1 cellular context compared by ENCODE assay signal in the genomic region with DNA sequence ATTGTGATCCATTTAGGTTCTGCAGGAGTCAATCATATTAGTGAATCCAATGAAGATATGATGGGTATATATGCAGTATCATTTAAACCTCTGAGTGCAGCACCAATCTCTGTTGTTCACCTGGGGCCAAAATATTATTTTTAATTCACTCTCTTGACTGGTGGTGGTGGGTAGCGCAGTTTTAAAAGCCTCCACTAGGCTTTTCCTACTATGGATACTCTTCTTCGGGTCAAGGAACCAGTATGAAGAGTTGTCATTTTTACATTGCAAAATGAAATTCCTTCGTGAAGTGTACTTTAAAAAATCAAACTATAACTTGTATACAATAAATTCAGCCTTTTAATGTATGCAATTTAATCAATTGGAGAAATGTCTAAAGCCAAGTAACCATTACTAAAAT.
TF ChIP-seq lines count a peak whose summit lies in the region.

No MANE protein-coding gene starts in this region.

TF ChIP-seq in HCT116, 20 proteins besides CTCF, POLR2A, EP300 and RAD21:
- TF ChIP-seq ELF1 (IDR thresholded peaks at IDR 0.05; ENCODE audit: borderline replicate concordance, low read depth) (no peak), EZH2phosphoT487 (IDR thresholded peaks at IDR 0.05; ENCODE audit: borderline replicate concordance) (no peak), FOSL1 (IDR thresholded peaks at IDR 0.05; ENCODE audit: low read depth) (no peak), EZH2 (IDR thresholded peaks at IDR 0.05) (no peak)
- TF ChIP-seq, protein P1, sequence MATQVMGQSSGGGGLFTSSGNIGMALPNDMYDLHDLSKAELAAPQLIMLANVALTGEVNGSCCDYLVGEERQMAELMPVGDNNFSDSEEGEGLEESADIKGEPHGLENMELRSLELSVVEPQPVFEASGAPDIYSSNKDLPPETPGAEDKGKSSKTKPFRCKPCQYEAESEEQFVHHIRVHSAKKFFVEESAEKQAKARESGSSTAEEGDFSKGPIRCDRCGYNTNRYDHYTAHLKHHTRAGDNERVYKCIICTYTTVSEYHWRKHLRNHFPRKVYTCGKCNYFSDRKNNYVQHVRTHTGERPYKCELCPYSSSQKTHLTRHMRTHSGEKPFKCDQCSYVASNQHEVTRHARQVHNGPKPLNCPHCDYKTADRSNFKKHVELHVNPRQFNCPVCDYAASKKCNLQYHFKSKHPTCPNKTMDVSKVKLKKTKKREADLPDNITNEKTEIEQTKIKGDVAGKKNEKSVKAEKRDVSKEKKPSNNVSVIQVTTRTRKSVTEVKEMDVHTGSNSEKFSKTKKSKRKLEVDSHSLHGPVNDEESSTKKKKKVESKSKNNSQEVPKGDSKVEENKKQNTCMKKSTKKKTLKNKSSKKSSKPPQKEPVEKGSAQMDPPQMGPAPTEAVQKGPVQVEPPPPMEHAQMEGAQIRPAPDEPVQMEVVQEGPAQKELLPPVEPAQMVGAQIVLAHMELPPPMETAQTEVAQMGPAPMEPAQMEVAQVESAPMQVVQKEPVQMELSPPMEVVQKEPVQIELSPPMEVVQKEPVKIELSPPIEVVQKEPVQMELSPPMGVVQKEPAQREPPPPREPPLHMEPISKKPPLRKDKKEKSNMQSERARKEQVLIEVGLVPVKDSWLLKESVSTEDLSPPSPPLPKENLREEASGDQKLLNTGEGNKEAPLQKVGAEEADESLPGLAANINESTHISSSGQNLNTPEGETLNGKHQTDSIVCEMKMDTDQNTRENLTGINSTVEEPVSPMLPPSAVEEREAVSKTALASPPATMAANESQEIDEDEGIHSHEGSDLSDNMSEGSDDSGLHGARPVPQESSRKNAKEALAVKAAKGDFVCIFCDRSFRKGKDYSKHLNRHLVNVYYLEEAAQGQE (IDR thresholded peaks at IDR 0.05; ENCODE audit: low read depth): no peak
